25 cellular contexts compared by ENCODE assay signal in genomic region chr17:45326566-45326965, GRCh38. TPM values are rescaled to one million over a fixed set of nuclear protein-coding genes. Genes with fewer than 3 reads are reported as not detected.
DNase-seq lines count a peak whose midpoint lies in the region; ATAC-seq and TF ChIP-seq lines count a peak whose summit lies in the region.
"Had no signal": no experiment of that assay in that cellular context is flagged by ENCODE, and none has a peak within 500 bp of the region (broad histone marks: within the 10 kb centered on the region; RNA-seq: fewer than 3 reads in every experiment).

No MANE protein-coding gene starts in this region.

- H3K27ac ChIP-seq in colonic mucosa, result no peak overlapping the region
- no peak overlapping the region for H3K27ac ChIP-seq in stomach

- no peak overlapping the region for H3K9ac ChIP-seq in colonic mucosa (ENCODE audit: low read depth in 2 of 2, low read length in 2 of 2)

- H3K4me3 Mint-ChIP-seq in Calu3 (ENCODE audit: low read depth, unreplicated experiment), result no peak overlapping the region
- H3K4me3 Mint-ChIP-seq: activated naive CD4-positive, alpha-beta T cell treated with anti-CD3 and anti-CD28 coated beads, Interleukin-2, amount 10 ng/mL, durations not matched to agents 7 days and 5 days; CD4-positive, CD25-positive, alpha-beta regulatory T cell; nephron; T-cell had no signal

- TF ChIP-seq CTCF in colonic mucosa (IDR thresholded peaks at IDR 0.05) (no peak), stomach (IDR thresholded peaks at IDR 0.05) (no peak), Calu3 (IDR thresholded peaks at IDR 0.05; ENCODE audit: unreplicated experiment) (no peak)

- no peak overlapping the region for H3K4me3 ChIP-seq in colonic mucosa
- no peak overlapping the region for H3K4me3 ChIP-seq in stomach
- H3K4me3 ChIP-seq: GM12878 had no signal

- BruUV-seq in Calu3 (replicated peaks; lab: Mats Ljungman, UMichigan), result no TSS peak

- CTCF ChIA-PET in Calu3 (lab: Charles Lee), result interaction anchor here (0.7 to 2.8 kb wide), 5 partner anchors 11 to 45 kb away, joined by 3 to 11 read pairs (median 4); no protein-coding TSS in a partner anchor

- no peaks in the 10 kb centered on the region for H3K4me1 ChIP-seq in colonic mucosa
- H3K4me1 ChIP-seq in stomach, result peaks cover 0 to 1% (median 0%) of the 10 kb centered on the region in 4 donors

- intact Hi-C loops in colonic mucosa (cut with DNase I), result no loop called here
- intact Hi-C loops in stomach (cut with DNase I; ENCODE audit: low total_unique reads), result loop anchor here (10.0 kb wide), 1 partner anchor 58 kb away; no protein-coding TSS in a partner anchor
- intact Hi-C loops in Calu3 (cut with micrococcal nuclease; ENCODE audit: unreplicated experiment), result no loop called here

- no peak overlapping the region for H3K27ac Mint-ChIP-seq in Calu3 (ENCODE audit: unreplicated experiment)
- H3K27ac Mint-ChIP-seq: activated naive CD4-positive, alpha-beta T cell treated with anti-CD3 and anti-CD28 coated beads, Interleukin-2, amount 10 ng/mL, durations not matched to agents 7 days and 5 days; nephron; T-cell had no signal

- 81 to 90% (median 85%) methylated on average over 6 of the region's 6 CpGs for WGBS in stomach, 5 donors

- DNase-seq in activated CD8-positive, alpha-beta memory T cell treated with anti-CD3 and anti-CD28 coated beads, Interleukin-2, amount 50 U/mL, for 48 hours, result peak; percentile 4
- no peak for DNase-seq in activated CD8-positive, alpha-beta memory T cell treated with anti-CD3 and anti-CD28 coated beads for 24 hours
- peak; percentile 88 to 97 for DNase-seq in NCI-H524 (lab: John Stamatoyannopoulos, UW)
- DNase-seq in colonic mucosa, result peak; percentile 1
- peak; percentile 10 for DNase-seq in stomach
- DNase-seq in Calu3, result no peak
- no peak for DNase-seq in stimulated activated CD4-positive, alpha-beta T cell treated with anti-CD3 and anti-CD28 coated beads, Interleukin-4, amount 100 ng/mL, for 4 hours
- DNase-seq: activated CD4-positive, CD25-positive, alpha-beta regulatory T cell; activated naive CD4-positive, alpha-beta T cell treated with anti-CD3 and anti-CD28 coated beads, Interleukin-2, amount 10 ng/mL, durations not matched to agents 7 days and 5 days; AML-193; amygdala; CD4-positive, CD25-positive, alpha-beta regulatory T cell; HCEC 1CT; hippocampal formation; Kasumi-1; NCI-H1417; NCI-H2029; NCI-H2227 treated with DMSO at 0.1 percent for 48 hours; NCI-H748 treated with DMSO at 0.1 percent for 48 hours; stimulated activated CD4-positive, alpha-beta T cell treated with anti-CD3 and anti-CD28 coated beads, Interleukin-4, amount 100 ng/mL, for 24 hours; substantia nigra; T-cell had no signal

- H3K36me3 ChIP-seq in colonic mucosa (no peaks in the 10 kb centered on the region), stomach (no peaks in the 10 kb centered on the region)

- H3K9me3 Mint-ChIP-seq in Calu3 (ENCODE audit: low read depth, unreplicated experiment), result peaks cover 4% of the 10 kb centered on the region
- H3K9me3 Mint-ChIP-seq: activated naive CD4-positive, alpha-beta T cell treated with anti-CD3 and anti-CD28 coated beads, Interleukin-2, amount 10 ng/mL, durations not matched to agents 7 days and 5 days; CD4-positive, CD25-positive, alpha-beta regulatory T cell; nephron; T-cell had no signal

- H3K9me3 ChIP-seq in colonic mucosa (no peaks in the 10 kb centered on the region), stomach (no peaks in the 10 kb centered on the region)

- no peak for TF ChIP-seq EP300 in stomach (IDR thresholded peaks at IDR 0.05)

- no peak for ATAC-seq in GM19324 (IDR thresholded peaks at IDR 0.05; ENCODE audit: low FRiP score, unreplicated experiment)
- ATAC-seq: GM12878, T-cell had no signal

- H3K36me3 Mint-ChIP-seq in Calu3 (ENCODE audit: insufficient read depth, unreplicated experiment), result no peaks in the 10 kb centered on the region
- H3K36me3 Mint-ChIP-seq: activated naive CD4-positive, alpha-beta T cell treated with anti-CD3 and anti-CD28 coated beads, Interleukin-2, amount 10 ng/mL, durations not matched to agents 7 days and 5 days; CD4-positive, CD25-positive, alpha-beta regulatory T cell; T-cell had no signal

- peaks cover 8% of the 10 kb centered on the region for H3K4me1 Mint-ChIP-seq in Calu3 (ENCODE audit: low read depth, unreplicated experiment)

- no peaks in the 10 kb centered on the region for H3K27me3 Mint-ChIP-seq in Calu3 (ENCODE audit: unreplicated experiment)
- H3K27me3 Mint-ChIP-seq: T-cell had no signal

- no peaks in the 10 kb centered on the region for H3K27me3 ChIP-seq in colonic mucosa
- no peaks in the 10 kb centered on the region for H3K27me3 ChIP-seq in stomach

- no peak for TF ChIP-seq POLR2A in stomach (IDR thresholded peaks at IDR 0.05)

RNA-seq across cellular contexts. Expression of gene MAP3K14, which starts 9.7 kb away (rescaled TPM):
- total RNA-seq in colonic mucosa (10 to 100 TPM; 11.1 to 15.0 TPM), stomach (10 to 100 TPM in 2 of 5 donors, 1 to 10 TPM in 3; 1.2 to 17.7 (median 9.7) TPM), Calu3 (2022) (26.7 and 33.2 TPM in 2 replicates)
- polyA plus RNA-seq in stomach, result 10 to 100 TPM in 1 of 3 donors, 1 to 10 TPM in 2; 6.3 to 11.0 (median 6.4) TPM

Comparison
In these comparisons a context has a peak if more than half of its experiments do, and no peak if none do; other contexts are left out.
1. DNase-seq: peak in activated CD8-positive, alpha-beta memory T cell treated with anti-CD3 and anti-CD28 coated beads, Interleukin-2, amount 50 U/mL, for 48 hours (single experiment), NCI-H524 (2 of 2), colonic mucosa (single experiment) and stomach (single experiment); none in activated CD8-positive, alpha-beta memory T cell treated with anti-CD3 and anti-CD28 coated beads for 24 hours (single experiment), Calu3 (single experiment) and stimulated activated CD4-positive, alpha-beta T cell treated with anti-CD3 and anti-CD28 coated beads, Interleukin-4, amount 100 ng/mL, for 4 hours (0 of 2).